18 cellular contexts compared by ENCODE assay signal in the genomic region with DNA sequence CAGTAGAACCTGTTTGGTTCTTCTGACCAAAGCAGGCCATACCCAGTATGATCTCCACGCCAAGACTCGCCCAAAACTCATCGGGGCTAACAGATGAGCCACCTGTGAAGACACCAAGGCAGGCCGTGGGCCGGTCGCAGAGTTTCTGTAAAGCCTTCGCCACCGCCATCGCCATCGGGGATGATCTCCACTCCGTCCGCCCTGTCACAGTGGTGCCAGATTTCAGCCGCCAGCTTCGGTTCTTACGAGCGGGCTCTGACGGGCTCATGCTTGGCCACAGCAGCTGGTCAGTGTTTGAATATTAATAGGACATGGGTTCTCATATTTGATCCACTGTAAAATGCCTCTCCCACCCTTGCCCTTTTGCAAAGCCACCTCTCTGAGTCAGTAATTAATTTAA.
"Had no signal": no experiment of that assay in that cellular context is flagged by ENCODE, and none has a peak within 500 bp of the region (broad histone marks: within the 10 kb centered on the region; RNA-seq: fewer than 3 reads in every experiment).

No MANE protein-coding gene starts in this region.

- H3K36me3 Mint-ChIP-seq: natural killer cell; stimulated activated effector memory CD8-positive, alpha-beta T cell treated with anti-CD3 and anti-CD28 coated beads, Interleukin-12 subunit alpha, Interleukin-12 subunit beta, amount 100 ng/mL, for 72 hours had no signal

- H3K36me3 ChIP-seq: ovary, right atrium auricular region, sigmoid colon, tibial nerve, upper lobe of right lung, vagina had no signal

- H3K27ac Mint-ChIP-seq: dendritic cell treated with granulocyte-macrophage colony-stimulating factor and Interleukin-4, amounts not matched to agents 40 ng/mL and 50 ng/mL, for 4 days; natural killer cell; stimulated activated effector memory CD8-positive, alpha-beta T cell treated with anti-CD3 and anti-CD28 coated beads, Interleukin-12 subunit alpha, Interleukin-12 subunit beta, amount 100 ng/mL, for 72 hours had no signal

- H3K4me1 Mint-ChIP-seq: natural killer cell; stimulated activated effector memory CD8-positive, alpha-beta T cell treated with anti-CD3 and anti-CD28 coated beads, Interleukin-12 subunit alpha, Interleukin-12 subunit beta, amount 100 ng/mL, for 72 hours had no signal

- DNase-seq: erythroblast; mesendoderm; natural killer cell; sigmoid colon; stimulated activated CD4-positive, alpha-beta T cell treated with anti-CD3 and anti-CD28 coated beads, Interleukin-2, amount 100 ng/mL, for 48 hours; stimulated activated CD8-positive, alpha-beta memory T cell treated with anti-CD3 and anti-CD28 coated beads, Interleukin-4, amount 100 ng/mL, for 48 hours; stimulated activated naive CD8-positive, alpha-beta T cell treated with anti-CD3 and anti-CD28 coated beads, Interleukin-15, Interleukin-2, amounts not matched to agents 100 U/mL and 50 U/mL, for 24 hours; upper lobe of right lung had no signal

- H3K4me1 ChIP-seq: right atrium auricular region, sigmoid colon, testis, upper lobe of right lung, vagina had no signal

- H3K9me3 Mint-ChIP-seq: dendritic cell treated with granulocyte-macrophage colony-stimulating factor and Interleukin-4, amounts not matched to agents 40 ng/mL and 50 ng/mL, for 4 days; natural killer cell; neural crest cell; stimulated activated effector memory CD8-positive, alpha-beta T cell treated with anti-CD3 and anti-CD28 coated beads, Interleukin-12 subunit alpha, Interleukin-12 subunit beta, amount 100 ng/mL, for 72 hours had no signal

- H3K27me3 ChIP-seq: ovary, right atrium auricular region, testis, vagina had no signal

- H3K4me2 ChIP-seq: smooth muscle cell had no signal

- H2AFZ ChIP-seq: hepatocyte had no signal

- H3K4me3 Mint-ChIP-seq: dendritic cell treated with granulocyte-macrophage colony-stimulating factor and Interleukin-4, amounts not matched to agents 40 ng/mL and 50 ng/mL, for 4 days; natural killer cell; neural crest cell; stimulated activated effector memory CD8-positive, alpha-beta T cell treated with anti-CD3 and anti-CD28 coated beads, Interleukin-12 subunit alpha, Interleukin-12 subunit beta, amount 100 ng/mL, for 72 hours had no signal

- H3K27ac ChIP-seq: hepatocyte, ovary, right atrium auricular region, sigmoid colon, testis, tibial nerve, upper lobe of right lung, vagina had no signal

- ATAC-seq: natural killer cell; stimulated activated effector memory CD8-positive, alpha-beta T cell treated with anti-CD3 and anti-CD28 coated beads, Interleukin-12 subunit alpha, Interleukin-12 subunit beta, amount 100 ng/mL, for 72 hours; stimulated activated naive CD8-positive, alpha-beta T cell treated with anti-CD3 and anti-CD28 coated beads, Interleukin-15, Interleukin-2, amounts not matched to agents 100 U/mL and 50 U/mL, for 24 hours; upper lobe of right lung had no signal

- H3K4me3 ChIP-seq: hepatocyte, ovary, right atrium auricular region, sigmoid colon, smooth muscle cell, testis, tibial nerve, upper lobe of right lung, vagina had no signal

- H3K79me2 ChIP-seq: hepatocyte had no signal
